Comparison of ENCODE assay signal across 8 cellular contexts in the genomic region with DNA sequence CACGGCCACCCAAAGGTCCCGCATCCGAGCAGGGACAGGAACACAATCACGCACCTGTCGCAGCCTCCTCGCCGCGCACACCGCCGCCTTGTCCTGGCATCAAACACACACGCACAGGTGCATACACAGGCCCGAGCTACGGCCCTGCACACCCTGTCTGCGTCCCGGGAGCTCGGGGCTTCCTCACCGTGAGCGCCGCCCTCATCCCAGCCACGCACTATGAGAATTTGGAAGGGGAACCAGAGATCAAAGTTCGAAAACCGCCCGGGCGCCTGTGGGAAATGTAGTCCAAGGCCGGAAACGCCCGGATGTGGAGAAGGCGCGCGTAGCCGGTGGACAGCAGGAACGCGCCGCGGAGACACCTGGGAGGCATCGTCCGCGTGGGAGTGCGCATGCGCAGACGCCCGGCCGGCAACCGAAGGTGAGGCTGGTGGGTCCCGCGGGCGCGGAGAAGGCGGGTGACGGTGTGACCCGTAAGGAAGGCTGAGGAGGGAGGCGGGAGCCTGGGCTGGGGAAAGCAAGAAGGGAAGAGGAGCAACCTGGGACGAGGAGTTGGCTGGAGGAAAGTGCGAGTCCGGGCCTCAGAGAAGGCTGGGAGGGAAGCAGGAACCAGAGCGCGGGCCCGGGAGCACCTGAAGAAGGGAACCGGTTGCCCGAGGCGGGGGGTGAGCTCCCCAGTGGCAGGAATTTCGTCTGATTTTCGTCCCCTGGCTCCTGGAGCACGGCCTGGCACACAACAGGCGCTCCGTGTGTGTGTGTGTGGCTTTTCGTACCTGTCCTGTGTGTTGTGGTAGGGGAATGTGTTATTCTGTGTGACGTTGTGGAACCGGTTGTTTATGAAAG. TPM values are rescaled to one million over a fixed set of nuclear protein-coding genes. Genes with fewer than 3 reads are reported as not detected.
DNase-seq lines count a peak whose midpoint lies in the region; ATAC-seq and TF ChIP-seq lines count a peak whose summit lies in the region.

TSS of gene ZNF567 (plus strand) at position 399 of the 843 bp plus-strand sequence. CDS start 7,256 bp downstream, outside the sequence.

- peaks cover 8% of the 10 kb centered on the region; the same call in 1 of the 2 replicates for H3K4me1 ChIP-seq in HUES64 (ENCODE audit: insufficient read depth, low read length)
- H3K4me1 ChIP-seq in OCI-LY7 (ENCODE audit: insufficient read depth, low read length, poor library complexity, severe bottlenecking): peaks cover 12% of the 10 kb centered on the region
- H3K4me1 ChIP-seq in mucosa of descending colon (ENCODE audit: low read depth): peaks cover 6% of the 10 kb centered on the region

- H3K36me3 ChIP-seq in HUES64 (ENCODE audit: insufficient read depth, low read length) (peaks cover 39% of the 10 kb centered on the region), OCI-LY7 (ENCODE audit: insufficient read depth, low read length) (peaks cover 52% of the 10 kb centered on the region), mucosa of descending colon (ENCODE audit: low read depth) (peaks cover 4% of the 10 kb centered on the region)

- H3K9ac ChIP-seq in HUES64 (ENCODE audit: low read depth, low read length): peak within 1 kb of the TSS; percentile 94

- H3K4me3 ChIP-seq in HUES64 (ENCODE audit: low read length) (peak within 1 kb of the TSS; percentile 88), OCI-LY7 (ENCODE audit: low read depth, low read length, poor library complexity, severe bottlenecking) (peak within 1 kb of the TSS; percentile 80), epithelial cell of proximal tubule (ENCODE audit: low read depth, low read length) (peak within 1 kb of the TSS; percentile 96), mucosa of descending colon (peak within 1 kb of the TSS; percentile 52)

- CTCF ChIA-PET in OCI-LY7 (lab: Charles Lee; ENCODE audit: unreplicated experiment): no interaction called here

- intact Hi-C loops in OCI-LY7 (cut with micrococcal nuclease; ENCODE audit: unreplicated experiment): loop anchor here (2.0 to 10.0 kb wide), 4 partner anchors 85 to 527 kb away; partner anchors contain the start of genes ZNF260, ZNF383, ZNF529 and ZNF585B
- intact Hi-C loops in mucosa of descending colon (cut with DNase I, micrococcal nuclease): no loop called here

- DNase-seq in D341Med (ENCODE audit: low spot score): peak; percentile 99
- DNase-seq in OCI-LY7 (ENCODE audit: low spot score): peak; percentile 98
- DNase-seq in activated T-cell treated with anti-CD3 and anti-CD28 coated beads for 48 hours (ENCODE audit: low read depth): peak; percentile 97
- peak; percentile 59 for DNase-seq in epithelial cell of proximal tubule (ENCODE audit: low read depth)
- DNase-seq in mucosa of descending colon: peak; percentile 98 to 99 (median 99)
- DNase-seq in stimulated activated CD8-positive, alpha-beta memory T cell treated with anti-CD3 and anti-CD28 coated beads, Interleukin-4, amount 100 ng/mL, for 1 hour (ENCODE audit: low read depth in 2 of 2, low spot score in 1 of 2): peak; percentile 96 to 97

- WGBS in HUES64: under 1% methylated on average over 69 of the region's 69 CpGs

- TSS peak; percentile 28 for BruUV-seq in OCI-LY7 (replicated peaks; lab: Mats Ljungman, UMichigan)

- peaks cover 14% of the 10 kb centered on the region for H3K79me2 ChIP-seq in OCI-LY7 (ENCODE audit: insufficient read depth, low read depth, low read length)

- H3K9me2 ChIP-seq in OCI-LY7 (ENCODE audit: insufficient read depth, low read length): no peaks in the 10 kb centered on the region

- H4K20me1 ChIP-seq in OCI-LY7 (ENCODE audit: insufficient read depth, low read length): no peaks in the 10 kb centered on the region

- peaks cover 18% of the 10 kb centered on the region for H3K9me3 ChIP-seq in HUES64 (ENCODE audit: insufficient read depth, low read depth, low read length)
- H3K9me3 ChIP-seq in OCI-LY7 (ENCODE audit: low read length): peaks cover 22% of the 10 kb centered on the region
- peaks cover 19% of the 10 kb centered on the region for H3K9me3 ChIP-seq in mucosa of descending colon

- H2AFZ ChIP-seq in OCI-LY7 (ENCODE audit: low read length): peak within 1 kb of the TSS; percentile 78; the same call in 1 of the 2 replicates

- H3K27me3 ChIP-seq in HUES64 (ENCODE audit: insufficient read depth, low read length): no peaks in the 10 kb centered on the region

- POLR2A ChIA-PET in OCI-LY7 (lab: Charles Lee): interaction anchor here (2.2 kb wide), 1 partner anchor 473 kb away, joined by 5 read pairs; the partner anchor contains the start of genes ZNF146 and ZNF565

- TF ChIP-seq CTCF in OCI-LY7 (conservative IDR thresholded peaks at IDR 0.05; ENCODE audit: low read length): no peak
- TF ChIP-seq CTCF in epithelial cell of proximal tubule (conservative IDR thresholded peaks at IDR 0.05; ENCODE audit: low read depth, low read length): no peak
- no peak for TF ChIP-seq CTCF in mucosa of descending colon (IDR thresholded peaks at IDR 0.05)

- peak; percentile 88 for ATAC-seq in GM21447 (IDR thresholded peaks at IDR 0.05; ENCODE audit: unreplicated experiment)
- ATAC-seq in mucosa of descending colon: peak; percentile 99

- H3K4me2 ChIP-seq in OCI-LY7 (ENCODE audit: low read length): peak within 1 kb of the TSS; percentile 86

- peak within 1 kb of the TSS; percentile 61 for H3K27ac ChIP-seq in HUES64 (ENCODE audit: low read depth, low read length)
- H3K27ac ChIP-seq in OCI-LY7 (ENCODE audit: low read depth, low read length, poor library complexity, severe bottlenecking): peak within 1 kb of the TSS; percentile 32

RNA-seq across cellular contexts. Expression of gene ZNF567, which starts in this region (rescaled TPM):
- 10.2 TPM for polyA plus RNA-seq in HUES64 (2013, experiment 1 of 2)
- 10.8 TPM for polyA plus RNA-seq in HUES64 (2013, experiment 2 of 2)
- 8.3 and 8.4 TPM in 2 replicates for total RNA-seq in OCI-LY7 (2014; rRNA removed; shearing (Covaris generic))
- 8.6 and 12.9 TPM in 2 replicates for total RNA-seq in OCI-LY7 (2022)
- total RNA-seq in epithelial cell of proximal tubule: 1.7 and 2.9 TPM in 2 replicates
- total RNA-seq in mucosa of descending colon: 1 to 10 TPM; 2.9 to 8.3 (median 3.8) TPM

Comparison
In these comparisons a context has a peak if more than half of its experiments do, and no peak if none do; other contexts are left out.
1. Peak in every context shown above with its lines: DNase-seq, ATAC-seq, H3K4me3 ChIP-seq and H3K27ac ChIP-seq.